In the genomic region with DNA sequence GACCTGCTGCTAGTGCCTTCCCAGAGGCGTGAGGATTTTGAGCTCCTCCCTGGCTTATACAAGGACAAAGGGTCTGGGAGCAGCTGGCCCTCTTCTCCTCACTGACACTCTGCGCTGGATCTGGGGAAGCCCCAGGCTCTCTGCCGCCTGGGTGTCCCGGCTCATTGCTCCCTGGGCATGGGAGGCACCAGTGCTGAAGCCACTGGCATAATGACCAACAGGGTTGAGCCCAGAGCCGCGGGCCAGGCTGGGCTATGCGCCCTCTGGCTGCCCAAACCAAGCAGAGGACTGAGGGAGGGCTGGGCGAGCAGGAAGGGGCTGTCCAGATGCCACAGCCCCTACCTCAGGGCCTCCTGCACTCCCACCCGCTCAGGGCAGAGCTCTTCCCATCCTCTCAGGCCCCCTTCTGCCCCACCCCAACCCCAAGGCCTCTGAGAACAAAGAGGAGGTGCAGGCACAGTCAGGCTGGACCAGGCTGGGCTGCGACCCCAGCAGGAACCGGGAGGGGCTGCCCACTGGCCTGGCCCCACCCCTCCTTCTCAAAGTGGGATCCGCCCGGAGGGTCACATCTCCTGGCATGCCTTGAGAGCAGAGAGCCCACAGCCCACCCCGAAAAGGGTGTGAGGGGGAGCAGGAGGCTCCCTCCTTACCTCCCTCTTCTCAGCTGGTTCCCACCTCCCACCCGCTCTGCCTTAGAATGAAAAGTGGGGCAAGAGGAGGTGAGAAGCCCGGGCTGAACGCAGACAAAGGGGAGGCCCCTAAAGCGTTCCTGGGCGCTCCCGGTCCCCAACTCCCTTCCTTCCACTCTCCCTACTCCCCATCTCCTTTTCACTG, we compare ENCODE assay signal across 10 cellular contexts. TPM values are rescaled to one million over a fixed set of nuclear protein-coding genes. Genes with fewer than 3 reads are reported as not detected.
DNase-seq lines count a peak whose midpoint lies in the region; ATAC-seq and TF ChIP-seq lines count a peak whose summit lies in the region.
"Had no signal": no experiment of that assay in that cellular context is flagged by ENCODE, and none has a peak within 500 bp of the region (broad histone marks: within the 10 kb centered on the region; RNA-seq: fewer than 3 reads in every experiment).

No MANE protein-coding gene starts in this region.

- H3F3A ChIP-seq in neural cell (ENCODE audit: insufficient read depth, low read length, poor library complexity, severe bottlenecking), result peaks cover 6% of the 10 kb centered on the region

- no peak for TF ChIP-seq EP300 in neural cell (conservative IDR thresholded peaks at IDR 0.05; ENCODE audit: poor library complexity, severe bottlenecking)

- peak overlapping the region; percentile 97 for H3K9ac ChIP-seq in neural cell (ENCODE audit: low read length)

- TF ChIP-seq RAD21 in neural cell (conservative IDR thresholded peaks at IDR 0.05), result peak; percentile 37

- peak overlapping the region; percentile 40 for H2AFZ ChIP-seq in neural cell (ENCODE audit: low read depth, low read length)

- peaks cover 49% of the 10 kb centered on the region for H3K79me2 ChIP-seq in neural cell (replicated peaks; ENCODE audit: insufficient read depth, low read length)

- no peaks in the 10 kb centered on the region for H4K20me1 ChIP-seq in neural cell (ENCODE audit: insufficient read depth)

- CTCF ChIA-PET in AG04449 (lab: Yijun Ruan, JAX), result interaction anchor here (0.7 to 2.0 kb wide), 11 partner anchors 8 to 529 kb away, joined by 3 to 19 read pairs (median 4); no protein-coding TSS in a partner anchor

- peak overlapping the region; percentile 82 for H3K27ac ChIP-seq in neural cell (ENCODE audit: low read length)

- POLR2A ChIA-PET in AG04449 (lab: Yijun Ruan, JAX), result no interaction called here

- H3K9me3 ChIP-seq in MG63, result no peaks in the 10 kb centered on the region
- H3K9me3 ChIP-seq in neural cell (ENCODE audit: low read length), result no peaks in the 10 kb centered on the region

- H3K4me2 ChIP-seq in neural cell (ENCODE audit: low read length), result peak overlapping the region; percentile 98

- H3K4me3 ChIP-seq in AG04449 (ENCODE audit: low read depth, low read length) (no peak overlapping the region), MG63 (peak overlapping the region; percentile 24; the same call in 1 of the 2 replicates), neural cell (ENCODE audit: low read length) (peak overlapping the region; percentile 78)

- peak; percentile 4 for TF ChIP-seq CTCF in AG04449 (IDR thresholded peaks at IDR 0.05; ENCODE audit: insufficient read depth, low read length, missing control alignments)
- TF ChIP-seq CTCF in neural cell (IDR thresholded peaks at IDR 0.05; ENCODE audit: poor library complexity, severe bottlenecking), result peak; percentile 42

- ATAC-seq in GM18909 (IDR thresholded peaks at IDR 0.05; ENCODE audit: poor library complexity, unreplicated experiment) (no peak), GM18517 (IDR thresholded peaks at IDR 0.05; ENCODE audit: unreplicated experiment) (no peak), GM18858 (IDR thresholded peaks at IDR 0.05; ENCODE audit: unreplicated experiment) (no peak)

- DNase-seq in AG04449 (ENCODE audit: low read depth, low spot score) (no peak), MG63 (peak; percentile 56), epidermal melanocyte (ENCODE audit: insufficient read length, low spot score) (peak; percentile 60), NCI-H748 treated with DMSO at 0.1 percent for 48 hours (lab: John Stamatoyannopoulos, UW) (no peak)
- DNase-seq: activated effector memory CD4-positive, alpha-beta T cell treated with Interleukin-2 at 50 U/mL for 16 hours; DMS79 had no signal

- H3K36me3 ChIP-seq in MG63 (no peaks in the 10 kb centered on the region), neural cell (ENCODE audit: insufficient read depth, low read length) (no peaks in the 10 kb centered on the region)

- H3K9me2 ChIP-seq in neural cell (ENCODE audit: insufficient read depth, low read length), result no peaks in the 10 kb centered on the region

- peaks cover 5% of the 10 kb centered on the region; the same call in 1 of the 2 replicates for H3K27me3 ChIP-seq in MG63
- H3K27me3 ChIP-seq in neural cell (ENCODE audit: insufficient read depth, low read depth, low read length), result no peaks in the 10 kb centered on the region

TF ChIP-seq in neural cell, 6 proteins besides CTCF, POLR2A, EP300 and RAD21:
- TF ChIP-seq EZH2 (IDR thresholded peaks at IDR 0.05; ENCODE audit: borderline replicate concordance, insufficient read depth, low read length, poor library complexity, severe bottlenecking), result no peak
- TF ChIP-seq POLR2AphosphoS5 (IDR thresholded peaks at IDR 0.05), result peak; percentile 54
- TF ChIP-seq MXI1 (conservative IDR thresholded peaks at IDR 0.05; ENCODE audit: poor library complexity, severe bottlenecking), result no peak
- peak; percentile 36 for TF ChIP-seq SMC3 (conservative IDR thresholded peaks at IDR 0.05; ENCODE audit: poor library complexity)
- TF ChIP-seq, protein P1, sequence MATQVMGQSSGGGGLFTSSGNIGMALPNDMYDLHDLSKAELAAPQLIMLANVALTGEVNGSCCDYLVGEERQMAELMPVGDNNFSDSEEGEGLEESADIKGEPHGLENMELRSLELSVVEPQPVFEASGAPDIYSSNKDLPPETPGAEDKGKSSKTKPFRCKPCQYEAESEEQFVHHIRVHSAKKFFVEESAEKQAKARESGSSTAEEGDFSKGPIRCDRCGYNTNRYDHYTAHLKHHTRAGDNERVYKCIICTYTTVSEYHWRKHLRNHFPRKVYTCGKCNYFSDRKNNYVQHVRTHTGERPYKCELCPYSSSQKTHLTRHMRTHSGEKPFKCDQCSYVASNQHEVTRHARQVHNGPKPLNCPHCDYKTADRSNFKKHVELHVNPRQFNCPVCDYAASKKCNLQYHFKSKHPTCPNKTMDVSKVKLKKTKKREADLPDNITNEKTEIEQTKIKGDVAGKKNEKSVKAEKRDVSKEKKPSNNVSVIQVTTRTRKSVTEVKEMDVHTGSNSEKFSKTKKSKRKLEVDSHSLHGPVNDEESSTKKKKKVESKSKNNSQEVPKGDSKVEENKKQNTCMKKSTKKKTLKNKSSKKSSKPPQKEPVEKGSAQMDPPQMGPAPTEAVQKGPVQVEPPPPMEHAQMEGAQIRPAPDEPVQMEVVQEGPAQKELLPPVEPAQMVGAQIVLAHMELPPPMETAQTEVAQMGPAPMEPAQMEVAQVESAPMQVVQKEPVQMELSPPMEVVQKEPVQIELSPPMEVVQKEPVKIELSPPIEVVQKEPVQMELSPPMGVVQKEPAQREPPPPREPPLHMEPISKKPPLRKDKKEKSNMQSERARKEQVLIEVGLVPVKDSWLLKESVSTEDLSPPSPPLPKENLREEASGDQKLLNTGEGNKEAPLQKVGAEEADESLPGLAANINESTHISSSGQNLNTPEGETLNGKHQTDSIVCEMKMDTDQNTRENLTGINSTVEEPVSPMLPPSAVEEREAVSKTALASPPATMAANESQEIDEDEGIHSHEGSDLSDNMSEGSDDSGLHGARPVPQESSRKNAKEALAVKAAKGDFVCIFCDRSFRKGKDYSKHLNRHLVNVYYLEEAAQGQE (IDR thresholded peaks at IDR 0.05; ENCODE audit: borderline replicate concordance), result no peak

RNA-seq across cellular contexts. Expression of a gene that starts 1.5 kb away (rescaled TPM):
- total RNA-seq in MG63 (2014; rRNA removed; shearing (Covaris generic); ENCODE audit: low replicate concordance), result 0.44 TPM in 1 of 2 replicates, not detected in the other
- 34.4 and 35.3 TPM in 2 replicates for polyA plus RNA-seq in neural cell
- 70.2 and 72.8 TPM in 2 replicates for polyA minus RNA-seq in neural cell

Comparison
In these comparisons a context has a peak if more than half of its experiments do, and no peak if none do; other contexts are left out.
1. DNase-seq: peak in MG63 (single experiment) and epidermal melanocyte (single experiment); none in AG04449 (single experiment) and NCI-H748 treated with DMSO at 0.1 percent for 48 hours (single experiment).